In genomic region chr7:31875424-31875823, GRCh38 we compare ENCODE assay signal across 11 cellular contexts.
A peak's percentile ranks its signal among the peaks of the same experiment; 100 is the strongest.
DNase-seq lines count a peak whose midpoint lies in the region; ATAC-seq, FAIRE-seq and TF ChIP-seq lines count a peak whose summit lies in the region.
"Had no signal": no experiment of that assay in that cellular context is flagged by ENCODE, and none has a peak within 500 bp of the region (broad histone marks: within the 10 kb centered on the region; RNA-seq: fewer than 3 reads in every experiment).

No MANE protein-coding gene starts in this region.

- ATAC-seq in A549 = no peak
- ATAC-seq in left cardiac atrium = peak; percentile 53 to 67
- ATAC-seq in GM19023 (IDR thresholded peaks at IDR 0.05; ENCODE audit: unreplicated experiment) = no peak

- peaks cover 34% of the 10 kb centered on the region for H3K36me3 ChIP-seq in osteoblast (ENCODE audit: insufficient read depth, low read length)
- H3K36me3 ChIP-seq in small intestine (ENCODE audit: control insufficient read depth in 2 of 2, insufficient read depth in 2 of 2, low read length in 2 of 2) = no peaks in the 10 kb centered on the region

- 85% methylated on average over 2 of the region's 2 CpGs for WGBS in A549 (ENCODE audit: missing lambda C conversion rate)
- 56 to 69% (median 59%) methylated on average over 2 of the region's 2 CpGs for WGBS in small intestine, 3 donors

- no peak for FAIRE-seq in A549 (lab: Jason Lieb, UNC)
- FAIRE-seq in small intestine (lab: Jason Lieb, UNC) = no peak

- H3K4me1 ChIP-seq in A549 (peaks cover 10% of the 10 kb centered on the region), osteoblast (ENCODE audit: insufficient read depth, low read length) (no peaks in the 10 kb centered on the region), small intestine (ENCODE audit: control insufficient read depth in 2 of 2, insufficient read depth in 1 of 2, low read depth in 1 of 2, low read length in 1 of 2) (no peaks in the 10 kb centered on the region)

- no peak overlapping the region for H2AFZ ChIP-seq in osteoblast (ENCODE audit: low read length)

- TF ChIP-seq CTCF in A549 (IDR thresholded peaks at IDR 0.05) = no peak
- TF ChIP-seq CTCF in osteoblast (IDR thresholded peaks at IDR 0.05; ENCODE audit: extremely low read depth, low read depth, low read length) = no peak

- peak overlapping the region; percentile 35 for H3K4me2 ChIP-seq in A549
- no peak overlapping the region for H3K4me2 ChIP-seq in osteoblast (ENCODE audit: insufficient read depth, low read length)

- no peaks in the 10 kb centered on the region for H3K79me2 ChIP-seq in osteoblast (ENCODE audit: insufficient read depth, low read length)

- TF ChIP-seq EP300 in A549 (IDR thresholded peaks at IDR 0.05) = no peak

- peak in 1 of 2 experiments; percentile 32 for DNase-seq in A549 (ENCODE audit: low read depth in 1 of 2, low spot score in 1 of 2)
- peak; percentile 10 for DNase-seq in GM04504 (ENCODE audit: low read depth)
- DNase-seq in RPMI7951 (ENCODE audit: low read depth) = peak; percentile 84
- no peak for DNase-seq in left cardiac atrium
- no peak for DNase-seq in NCI-H2227 treated with DMSO at 0.1 percent for 48 hours (lab: John Stamatoyannopoulos, UW)
- DNase-seq in osteoblast (ENCODE audit: insufficient read length, low spot score, missing footprints) = no peak
- DNase-seq in small intestine = no peak
- DNase-seq: erythroblast, IMR-90, islet precursor cell had no signal

- H3K27ac ChIP-seq in A549 (peak overlapping the region; percentile 46 to 62; a peak in 4 of 6 replicates), osteoblast (ENCODE audit: low read depth, low read length) (no peak overlapping the region), small intestine (ENCODE audit: low read depth in 1 of 2, low read length in 1 of 2) (no peak overlapping the region)

- TF ChIP-seq POLR2A in A549 (IDR thresholded peaks at IDR 0.05; ENCODE audit: low read length) = no peak

- no peaks in the 10 kb centered on the region for H3K27me3 ChIP-seq in osteoblast (ENCODE audit: insufficient read depth, low read length)
- H3K27me3 ChIP-seq in small intestine (ENCODE audit: control insufficient read depth in 2 of 2, insufficient read depth in 2 of 2, low read length in 2 of 2) = no peaks in the 10 kb centered on the region

- no peak for TF ChIP-seq RAD21 in A549 (conservative IDR thresholded peaks at IDR 0.05 in 1 of 2, IDR thresholded peaks at IDR 0.05 in 1 of 2)

- CTCF ChIA-PET in A549 (lab: Yijun Ruan, JAX) = interaction anchor here (0.5 kb wide), 1 partner anchor 44 kb away, joined by 3 read pairs; no protein-coding TSS in a partner anchor

- no peak overlapping the region for H3K4me3 ChIP-seq in A549
- no peak overlapping the region for H3K4me3 ChIP-seq in osteoblast (ENCODE audit: insufficient read depth, low read length)
- no peak overlapping the region for H3K4me3 ChIP-seq in small intestine (ENCODE audit: low read depth in 1 of 2, low read length in 2 of 2)

- POLR2A ChIA-PET in A549 (lab: Yijun Ruan, JAX) = no interaction called here

- H4K20me1 ChIP-seq in osteoblast (ENCODE audit: insufficient read depth, low read length) = no peaks in the 10 kb centered on the region

- intact Hi-C loops in left cardiac atrium (cut with DNase I) = loop anchor here in 1 of 2 donors (10.0 kb wide), 1 partner anchor 289 kb away; no protein-coding TSS in a partner anchor

- no peaks in the 10 kb centered on the region for H3K9me3 ChIP-seq in A549
- no peaks in the 10 kb centered on the region for H3K9me3 ChIP-seq in osteoblast (ENCODE audit: low read depth, low read length)
- H3K9me3 ChIP-seq in small intestine (ENCODE audit: control insufficient read depth, low read depth) = no peaks in the 10 kb centered on the region

TF ChIP-seq in A549, 52 proteins besides CTCF, POLR2A, EP300 and RAD21:
- TF ChIP-seq USF2 (IDR thresholded peaks at IDR 0.05) (no peak), FOXS1 (CRISPR knock-in tag; IDR thresholded peaks at IDR 0.05) (no peak), SMC3 (IDR thresholded peaks at IDR 0.05) (no peak), CBX8 (IDR thresholded peaks at IDR 0.05) (no peak), TFCP2L1 (CRISPR knock-in tag; IDR thresholded peaks at IDR 0.05) (no peak), JUN (IDR thresholded peaks at IDR 0.05) (no peak), RFX5 (IDR thresholded peaks at IDR 0.05) (no peak)

Comparison
In these comparisons a context has a peak if more than half of its experiments do, and no peak if none do; other contexts are left out.
1. ATAC-seq: peak in left cardiac atrium (2 of 2); none in A549 (0 of 2) and GM19023 (single experiment).
2. DNase-seq: peak in GM04504 (single experiment) and RPMI7951 (single experiment); none in left cardiac atrium (single experiment), NCI-H2227 treated with DMSO at 0.1 percent for 48 hours (single experiment), osteoblast (single experiment) and small intestine (single experiment).
3. H3K27ac ChIP-seq: peak in A549 (2 of 2); none in osteoblast (single experiment) and small intestine (0 of 2).